Comparison of ENCODE assay signal across 23 cellular contexts in genomic region chr16:20789130-20789529, GRCh38. TPM values are rescaled to one million over a fixed set of nuclear protein-coding genes. Genes with fewer than 3 reads are reported as not detected.
DNase-seq lines count a peak whose midpoint lies in the region; ATAC-seq, FAIRE-seq and TF ChIP-seq lines count a peak whose summit lies in the region.
"Had no signal": no experiment of that assay in that cellular context is flagged by ENCODE, and none has a peak within 500 bp of the region (broad histone marks: within the 10 kb centered on the region; RNA-seq: fewer than 3 reads in every experiment).

No MANE protein-coding gene starts in this region.

- intact Hi-C loops in A673 (cut with micrococcal nuclease; ENCODE audit: unreplicated experiment) = no loop called here
- intact Hi-C loops in K562 (cut with micrococcal nuclease) = no loop called here

- H3K4me2 ChIP-seq in K562 (ENCODE audit: insufficient read depth, low read length) = no peak overlapping the region
- H3K4me2 ChIP-seq: BLaER1 treated with 17β-estradiol and CSF1 and Interleukin-3, amounts not matched to agents 10 nM and 100 nM had no signal

- H3K9me3 ChIP-seq in A673 (ENCODE audit: low read depth, low read length, poor library complexity, severe bottlenecking) (no peaks in the 10 kb centered on the region), K562 (replicated peaks; ENCODE audit: control insufficient read depth, insufficient read depth, low read depth, low read length) (no peaks in the 10 kb centered on the region)

- peaks cover 62% of the 10 kb centered on the region for H3K27me3 ChIP-seq in A673 (replicated peaks; ENCODE audit: insufficient read depth, low read depth, low read length, poor library complexity)
- H3K27me3 ChIP-seq in K562 (ENCODE audit: control insufficient read depth in 2 of 2, insufficient read depth in 2 of 2, low read length in 2 of 2) = no peaks in the 10 kb centered on the region
- H3K27me3 ChIP-seq: BLaER1 treated with 17β-estradiol and CSF1 and Interleukin-3, amounts not matched to agents 10 nM and 100 nM had no signal

- CTCF ChIA-PET in A673 (lab: Charles Lee) = no interaction called here
- CTCF ChIA-PET in K562 (lab: Yijun Ruan, JAX; ENCODE audit: low intra/inter-chr PET ratio) = no interaction called here

- H3K27ac ChIP-seq in A673 (ENCODE audit: low read depth, low read length, poor library complexity, severe bottlenecking) = no peak overlapping the region
- H3K27ac ChIP-seq in K562 (ENCODE audit: extremely low read depth, low read depth, low read length) = no peak overlapping the region
- H3K27ac ChIP-seq: BLaER1 treated with 17β-estradiol and CSF1 and Interleukin-3, amounts not matched to agents 10 nM and 100 nM; C4-2B had no signal

- H4K20me1 ChIP-seq in K562 (replicated peaks; ENCODE audit: control insufficient read depth, insufficient read depth, low read length) = no peaks in the 10 kb centered on the region
- H4K20me1 ChIP-seq: BLaER1 treated with 17β-estradiol and CSF1 and Interleukin-3, amounts not matched to agents 10 nM and 100 nM had no signal

- in situ Hi-C loops in K562 (cut with MboI) = no loop called here

- DNase-seq in A673 (ENCODE audit: low spot score) (peak; percentile 55), NCI-H82 (lab: John Stamatoyannopoulos, UW) (peak; percentile 76), K562 (ENCODE audit: extremely low read depth in 1 of 4, low spot score in 3 of 4) (no peak), COR-L47 (lab: John Stamatoyannopoulos, UW) (no peak)
- DNase-seq in activated CD4-positive, alpha-beta T cell treated with anti-CD3 and anti-CD28 coated beads, Interleukin-2, amount 50 U/mL, for 48 hours = no peak
- DNase-seq: 8988T; AML-193; CD4-positive, alpha-beta T cell; CD8-positive, alpha-beta T cell; DMS 273 treated with DMSO at 0.1 percent for 48 hours; DMS153; DMS53; DMS79; DND-41; EL; GDM1 had no signal

- H3K79me2 ChIP-seq in K562 (ENCODE audit: control insufficient read depth, insufficient read depth, low read length) = no peaks in the 10 kb centered on the region

- no peak overlapping the region for H3K9ac ChIP-seq in K562 (ENCODE audit: insufficient read depth in 1 of 2, low read depth in 2 of 2, low read length in 2 of 2)
- H3K9ac ChIP-seq: BLaER1 treated with 17β-estradiol and CSF1 and Interleukin-3, amounts not matched to agents 10 nM and 100 nM had no signal

- TF ChIP-seq CTCF in A673 (conservative IDR thresholded peaks at IDR 0.05; ENCODE audit: low read depth, low read length) = no peak
- TF ChIP-seq CTCF in K562 (IDR thresholded peaks at IDR 0.05 in 2 of 3, conservative IDR thresholded peaks at IDR 0.05 in 1 of 3; ENCODE audit: insufficient read depth in 2 of 3, low read depth in 1 of 3, low read length in 3 of 3) = no peak

- FAIRE-seq in K562 (lab: Jason Lieb, UNC) = no peak
- FAIRE-seq: A204.1, GM12878, GM12892, GM18507 had no signal

- ATAC-seq in K562 (no peak), HG03565 (IDR thresholded peaks at IDR 0.05; ENCODE audit: unreplicated experiment) (no peak)
- ATAC-seq: CD8-positive, alpha-beta T cell; GM12878 had no signal

- TF ChIP-seq EP300 in K562 (IDR thresholded peaks at IDR 0.05; ENCODE audit: low read length) = no peak

- no peaks in the 10 kb centered on the region for H3K36me3 ChIP-seq in A673 (ENCODE audit: insufficient read depth, low read length, poor library complexity, severe bottlenecking)
- H3K36me3 ChIP-seq in K562 (ENCODE audit: control insufficient read depth, insufficient read depth, low read length) = peaks cover 34% of the 10 kb centered on the region; the same call in 2 of the 3 replicates
- H3K36me3 ChIP-seq: BLaER1 treated with 17β-estradiol and CSF1 and Interleukin-3, amounts not matched to agents 10 nM and 100 nM had no signal

- no peak for TF ChIP-seq POLR2A in K562 (conservative IDR thresholded peaks at IDR 0.05)

- POLR2A ChIA-PET in A673 (lab: Charles Lee; ENCODE audit: low non-redundant PET) = no interaction called here
- POLR2A ChIA-PET in K562 (lab: Yijun Ruan, JAX) = no interaction called here

- H3K4me3 ChIP-seq in A673 (ENCODE audit: low read depth, low read length, poor library complexity, severe bottlenecking) (no peak overlapping the region), K562 (no peak overlapping the region)
- H3K4me3 ChIP-seq: BLaER1 treated with 17β-estradiol and CSF1 and Interleukin-3, amounts not matched to agents 10 nM and 100 nM; GM12878 had no signal

- BruUV-seq in A673 (replicated peaks; lab: Mats Ljungman, UMichigan) (no TSS peak), K562 (replicated peaks; lab: Mats Ljungman, UMichigan) (no TSS peak)

- no peak overlapping the region for H2AFZ ChIP-seq in K562 (ENCODE audit: low read depth, low read length)

- H3K4me1 ChIP-seq in A673 (ENCODE audit: insufficient read depth, low read length, poor library complexity, severe bottlenecking) = peaks cover 16% of the 10 kb centered on the region
- H3K4me1 ChIP-seq in K562 (replicated peaks in 1 of 2; ENCODE audit: control insufficient read depth in 2 of 2, insufficient read depth in 2 of 2, low read length in 2 of 2) = no peaks in the 10 kb centered on the region
- H3K4me1 ChIP-seq: BLaER1 treated with 17β-estradiol and CSF1 and Interleukin-3, amounts not matched to agents 10 nM and 100 nM had no signal

- no peaks in the 10 kb centered on the region for H3K9me1 ChIP-seq in K562 (ENCODE audit: control insufficient read depth, insufficient read depth, low read length)

- no peak for TF ChIP-seq RAD21 in K562 (CRISPR knock-in tag; conservative IDR thresholded peaks at IDR 0.05 in 1 of 2, IDR thresholded peaks at IDR 0.05 in 1 of 2)

RNA-seq across cellular contexts. Expression of gene ERI2, which starts 17.1 kb away (rescaled TPM):
- total RNA-seq in A673 (2021) (24.9 and 27.1 TPM in 2 replicates), K562 (2014; rRNA removed) (39.7 and 50.9 TPM in 2 replicates), K562 (2014; rRNA removed; fragmentation: Illumina TruSeq; extraction: Trizol) (57.0 and 67.3 TPM in 2 replicates), K562 (2015; rRNA removed; fragmentation: Illumina TruSeq; extraction: Trizol) (52.4 and 56.8 TPM in 2 replicates), K562 (2021) (52.2 and 54.0 TPM in 2 replicates)
- total RNA-seq in K562 (2011; cell fraction: chromatin; rRNA removed; ENCODE audit: low replicate concordance) = 34.3 and 68.1 TPM in 2 replicates
- total RNA-seq in K562 (2011; cell fraction: nucleolus; rRNA removed) = 29.9 and 32.4 TPM in 2 replicates
- 36.9 and 47.4 TPM in 2 replicates for total RNA-seq in K562 (2011; cell fraction: nucleoplasm; rRNA removed)
- polyA plus RNA-seq in K562 (2011; rRNA removed) (43.3 and 48.1 TPM in 2 replicates), K562 (2014; fragmentation: Illumina TruSeq; extraction: Trizol) (45.6 and 48.1 TPM in 2 replicates), K562 (2014; fragmentation: Nextera tagmentation; extraction: Ambion mirVana) (10 to 100 TPM; 23.3 to 33.1 TPM), K562 (2014; rRNA removed) (39.1 and 43.6 TPM in 2 replicates)
- 9.7 and 15.2 TPM in 2 replicates for polyA plus RNA-seq in K562 (2011; cell fraction: cytosol; rRNA removed)
- 49.4 and 58.9 TPM in 2 replicates for polyA plus RNA-seq in K562 (2011; cell fraction: nucleus; rRNA removed)
- 30.2 and 41.2 TPM in 2 replicates for polyA plus RNA-seq in K562 (2012)
- 37.9 and 42.8 TPM in 2 replicates for polyA minus RNA-seq in K562 (2011; rRNA and poly(A)+ RNA removed)
- polyA minus RNA-seq in K562 (2011; cell fraction: cytosol; rRNA and poly(A)+ RNA removed) = 21.3 and 21.5 TPM in 2 replicates
- 45.8 and 58.8 TPM in 2 replicates for polyA minus RNA-seq in K562 (2011; cell fraction: nucleus; rRNA and poly(A)+ RNA removed)

RNA-seq across cellular contexts. Expression of gene REXO5, which starts 17.2 kb away (rescaled TPM):
- total RNA-seq in A673 (2021) (9.1 TPM in 2 replicates), K562 (2014; rRNA removed) (25.4 and 27.6 TPM in 2 replicates), K562 (2014; rRNA removed; fragmentation: Illumina TruSeq; extraction: Trizol) (25.3 and 28.7 TPM in 2 replicates), K562 (2015; rRNA removed; fragmentation: Illumina TruSeq; extraction: Trizol) (30.8 and 32.5 TPM in 2 replicates), K562 (2021) (24.4 and 25.9 TPM in 2 replicates)
- total RNA-seq in K562 (2011; cell fraction: chromatin; rRNA removed; ENCODE audit: low replicate concordance) = 70.6 and 104 TPM in 2 replicates
- 39.7 and 39.9 TPM in 2 replicates for total RNA-seq in K562 (2011; cell fraction: nucleolus; rRNA removed)
- 58.3 and 71.0 TPM in 2 replicates for total RNA-seq in K562 (2011; cell fraction: nucleoplasm; rRNA removed)
- polyA plus RNA-seq in K562 (2011; rRNA removed) (43.7 and 45.1 TPM in 2 replicates), K562 (2014; fragmentation: Illumina TruSeq; extraction: Trizol) (28.0 and 28.5 TPM in 2 replicates), K562 (2014; fragmentation: Nextera tagmentation; extraction: Ambion mirVana) (10 to 100 TPM; 10.5 to 13.1 TPM), K562 (2014; rRNA removed) (23.8 and 30.3 TPM in 2 replicates)
- polyA plus RNA-seq in K562 (2011; cell fraction: cytosol; rRNA removed) = 13.4 and 19.6 TPM in 2 replicates
- 56.3 and 65.5 TPM in 2 replicates for polyA plus RNA-seq in K562 (2011; cell fraction: nucleus; rRNA removed)
- polyA plus RNA-seq in K562 (2012) = 21.0 and 35.6 TPM in 2 replicates
- polyA minus RNA-seq in K562 (2011; rRNA and poly(A)+ RNA removed) = 56.2 and 67.1 TPM in 2 replicates
- polyA minus RNA-seq in K562 (2011; cell fraction: cytosol; rRNA and poly(A)+ RNA removed) = 22.6 and 24.3 TPM in 2 replicates
- polyA minus RNA-seq in K562 (2011; cell fraction: nucleus; rRNA and poly(A)+ RNA removed) = 37.7 and 66.2 TPM in 2 replicates

RNA-seq across cellular contexts. Expression of gene ACSM3, which starts 25.3 kb away (rescaled TPM):
- total RNA-seq in A673 (2021) = 0.35 TPM in 1 of 2 replicates, not detected in the other
- total RNA-seq in K562 (2011; cell fraction: chromatin; rRNA removed; ENCODE audit: low replicate concordance) = 33.7 and 78.4 TPM in 2 replicates
- 21.3 and 38.4 TPM in 2 replicates for total RNA-seq in K562 (2011; cell fraction: nucleolus; rRNA removed)
- total RNA-seq in K562 (2011; cell fraction: nucleoplasm; rRNA removed) = 43.1 and 57.8 TPM in 2 replicates
- 97.2 and 112 TPM in 2 replicates for total RNA-seq in K562 (2014; rRNA removed)
- 182 and 199 TPM in 2 replicates for total RNA-seq in K562 (2014; rRNA removed; fragmentation: Illumina TruSeq; extraction: Trizol)
- 392 and 420 TPM in 2 replicates for total RNA-seq in K562 (2015; rRNA removed; fragmentation: Illumina TruSeq; extraction: Trizol)
- 128 and 134 TPM in 2 replicates for total RNA-seq in K562 (2021)
- polyA plus RNA-seq in K562 (2011; rRNA removed) = 146 and 714 TPM in 2 replicates
- polyA plus RNA-seq in K562 (2011; cell fraction: cytosol; rRNA removed) = 70.4 and 575 TPM in 2 replicates
- polyA plus RNA-seq in K562 (2011; cell fraction: nucleus; rRNA removed) = 74.5 and 364 TPM in 2 replicates
- 318 and 712 TPM in 2 replicates for polyA plus RNA-seq in K562 (2012)
- polyA plus RNA-seq in K562 (2014; fragmentation: Illumina TruSeq; extraction: Trizol) = 167 and 204 TPM in 2 replicates
- polyA plus RNA-seq in K562 (2014; fragmentation: Nextera tagmentation; extraction: Ambion mirVana) = 100 to 1,000 TPM; 198 to 259 TPM
- 144 and 177 TPM in 2 replicates for polyA plus RNA-seq in K562 (2014; rRNA removed)
- 85.9 and 521 TPM in 2 replicates for polyA minus RNA-seq in K562 (2011; rRNA and poly(A)+ RNA removed)
- 40.1 and 172 TPM in 2 replicates for polyA minus RNA-seq in K562 (2011; cell fraction: cytosol; rRNA and poly(A)+ RNA removed)
- 35.1 and 255 TPM in 2 replicates for polyA minus RNA-seq in K562 (2011; cell fraction: nucleus; rRNA and poly(A)+ RNA removed)

RNA-seq across cellular contexts. Expression of gene THUMPD1, which starts 47.5 kb away (rescaled TPM):
- total RNA-seq in A673 (2021) = 26.6 and 29.9 TPM in 2 replicates
- 40.9 and 98.8 TPM in 2 replicates for total RNA-seq in K562 (2011; cell fraction: chromatin; rRNA removed; ENCODE audit: low replicate concordance)
- total RNA-seq in K562 (2011; cell fraction: nucleolus; rRNA removed) = 43.0 and 43.4 TPM in 2 replicates
- 37.9 and 44.9 TPM in 2 replicates for total RNA-seq in K562 (2011; cell fraction: nucleoplasm; rRNA removed)
- total RNA-seq in K562 (2014; rRNA removed) = 64.0 and 89.4 TPM in 2 replicates
- 77.5 and 94.0 TPM in 2 replicates for total RNA-seq in K562 (2014; rRNA removed; fragmentation: Illumina TruSeq; extraction: Trizol)
- 92.6 and 101 TPM in 2 replicates for total RNA-seq in K562 (2015; rRNA removed; fragmentation: Illumina TruSeq; extraction: Trizol)
- 53.6 and 56.8 TPM in 2 replicates for total RNA-seq in K562 (2021)
- 42.2 and 42.7 TPM in 2 replicates for polyA plus RNA-seq in K562 (2011; rRNA removed)
- 55.6 and 89.3 TPM in 2 replicates for polyA plus RNA-seq in K562 (2011; cell fraction: cytosol; rRNA removed)
- polyA plus RNA-seq in K562 (2011; cell fraction: nucleus; rRNA removed) = 31.3 and 35.5 TPM in 2 replicates
- polyA plus RNA-seq in K562 (2012) = 31.6 and 37.8 TPM in 2 replicates
- 54.0 and 57.4 TPM in 2 replicates for polyA plus RNA-seq in K562 (2014; fragmentation: Illumina TruSeq; extraction: Trizol)
- polyA plus RNA-seq in K562 (2014; fragmentation: Nextera tagmentation; extraction: Ambion mirVana) = 10 to 100 TPM; 37.8 to 41.0 TPM
- 53.3 and 54.8 TPM in 2 replicates for polyA plus RNA-seq in K562 (2014; rRNA removed)
- polyA minus RNA-seq in K562 (2011; rRNA and poly(A)+ RNA removed) = 85.1 and 110 TPM in 2 replicates
- polyA minus RNA-seq in K562 (2011; cell fraction: cytosol; rRNA and poly(A)+ RNA removed) = 48.6 and 51.1 TPM in 2 replicates
- 82.7 and 131 TPM in 2 replicates for polyA minus RNA-seq in K562 (2011; cell fraction: nucleus; rRNA and poly(A)+ RNA removed)

Comparison
In these comparisons a context has a peak if more than half of its experiments do, and no peak if none do; other contexts are left out.
1. DNase-seq: peak in A673 (single experiment) and NCI-H82 (single experiment); none in K562 (0 of 4), activated CD4-positive, alpha-beta T cell treated with anti-CD3 and anti-CD28 coated beads, Interleukin-2, amount 50 U/mL, for 48 hours (0 of 2) and COR-L47 (single experiment).
2. RNA of gene ACSM3, which starts 25.3 kb away (total RNA-seq): 21.3 to 420 TPM in K562; 0.35 TPM in A673; every median in the first group is over 10 times any median in the second.